In the genomic region with DNA sequence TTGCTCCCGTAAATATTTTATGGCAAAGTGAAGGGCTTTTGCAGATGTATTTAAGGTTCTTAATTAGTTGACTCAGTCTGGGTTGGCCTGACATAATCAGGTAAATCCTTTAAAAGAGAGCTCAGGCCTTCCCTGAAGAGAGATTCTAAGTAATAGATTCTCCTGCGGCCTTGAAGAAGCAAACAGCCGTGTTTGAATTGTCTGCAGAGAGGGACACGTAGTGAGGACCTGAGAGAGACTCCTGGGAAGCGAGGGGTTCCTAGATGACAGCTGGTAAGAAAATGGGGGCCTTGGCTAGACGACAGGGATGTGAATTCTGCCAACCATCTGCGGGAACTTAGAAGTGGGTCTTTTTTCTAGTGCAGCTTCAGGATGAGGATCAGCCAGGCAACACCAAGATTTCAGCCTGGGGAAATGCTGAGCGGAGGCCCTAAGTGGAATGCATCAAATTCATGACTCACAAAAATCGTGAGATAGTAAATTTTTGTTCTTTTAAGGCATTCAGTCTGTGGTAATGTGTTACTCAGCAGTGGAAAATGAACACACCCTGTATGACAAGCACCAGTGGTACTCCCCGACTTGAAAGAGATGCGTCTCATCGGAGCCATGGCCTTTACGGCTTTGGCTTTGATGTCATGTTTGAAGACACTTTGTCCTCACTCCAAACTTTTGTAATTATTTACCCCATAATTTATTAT, we compare ENCODE assay signal across 1 cellular context.
TF ChIP-seq lines count a peak whose summit lies in the region.

No MANE protein-coding gene starts in this region.

TF ChIP-seq in HepG2, 621 proteins besides CTCF, POLR2A, EP300 and RAD21 (continued from another document):
- TF ChIP-seq, protein P1, sequence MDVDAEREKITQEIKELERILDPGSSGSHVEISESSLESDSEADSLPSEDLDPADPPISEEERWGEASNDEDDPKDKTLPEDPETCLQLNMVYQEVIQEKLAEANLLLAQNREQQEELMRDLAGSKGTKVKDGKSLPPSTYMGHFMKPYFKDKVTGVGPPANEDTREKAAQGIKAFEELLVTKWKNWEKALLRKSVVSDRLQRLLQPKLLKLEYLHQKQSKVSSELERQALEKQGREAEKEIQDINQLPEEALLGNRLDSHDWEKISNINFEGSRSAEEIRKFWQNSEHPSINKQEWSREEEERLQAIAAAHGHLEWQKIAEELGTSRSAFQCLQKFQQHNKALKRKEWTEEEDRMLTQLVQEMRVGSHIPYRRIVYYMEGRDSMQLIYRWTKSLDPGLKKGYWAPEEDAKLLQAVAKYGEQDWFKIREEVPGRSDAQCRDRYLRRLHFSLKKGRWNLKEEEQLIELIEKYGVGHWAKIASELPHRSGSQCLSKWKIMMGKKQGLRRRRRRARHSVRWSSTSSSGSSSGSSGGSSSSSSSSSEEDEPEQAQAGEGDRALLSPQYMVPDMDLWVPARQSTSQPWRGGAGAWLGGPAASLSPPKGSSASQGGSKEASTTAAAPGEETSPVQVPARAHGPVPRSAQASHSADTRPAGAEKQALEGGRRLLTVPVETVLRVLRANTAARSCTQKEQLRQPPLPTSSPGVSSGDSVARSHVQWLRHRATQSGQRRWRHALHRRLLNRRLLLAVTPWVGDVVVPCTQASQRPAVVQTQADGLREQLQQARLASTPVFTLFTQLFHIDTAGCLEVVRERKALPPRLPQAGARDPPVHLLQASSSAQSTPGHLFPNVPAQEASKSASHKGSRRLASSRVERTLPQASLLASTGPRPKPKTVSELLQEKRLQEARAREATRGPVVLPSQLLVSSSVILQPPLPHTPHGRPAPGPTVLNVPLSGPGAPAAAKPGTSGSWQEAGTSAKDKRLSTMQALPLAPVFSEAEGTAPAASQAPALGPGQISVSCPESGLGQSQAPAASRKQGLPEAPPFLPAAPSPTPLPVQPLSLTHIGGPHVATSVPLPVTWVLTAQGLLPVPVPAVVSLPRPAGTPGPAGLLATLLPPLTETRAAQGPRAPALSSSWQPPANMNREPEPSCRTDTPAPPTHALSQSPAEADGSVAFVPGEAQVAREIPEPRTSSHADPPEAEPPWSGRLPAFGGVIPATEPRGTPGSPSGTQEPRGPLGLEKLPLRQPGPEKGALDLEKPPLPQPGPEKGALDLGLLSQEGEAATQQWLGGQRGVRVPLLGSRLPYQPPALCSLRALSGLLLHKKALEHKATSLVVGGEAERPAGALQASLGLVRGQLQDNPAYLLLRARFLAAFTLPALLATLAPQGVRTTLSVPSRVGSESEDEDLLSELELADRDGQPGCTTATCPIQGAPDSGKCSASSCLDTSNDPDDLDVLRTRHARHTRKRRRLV (CRISPR knock-in tag; IDR thresholded peaks at IDR 0.05), result no peak
- TF ChIP-seq ZNF20 (CRISPR knock-in tag; IDR thresholded peaks at IDR 0.05) (no peak), DR1 (CRISPR knock-in tag; IDR thresholded peaks at IDR 0.05) (no peak), ZNF121 (CRISPR knock-in tag; IDR thresholded peaks at IDR 0.05) (no peak), ZFP82 (CRISPR knock-in tag; IDR thresholded peaks at IDR 0.05; ENCODE audit: borderline replicate concordance) (no peak), FOXJ3 (CRISPR knock-in tag; IDR thresholded peaks at IDR 0.05; ENCODE audit: borderline replicate concordance) (no peak), ZBTB43 (CRISPR knock-in tag; conservative IDR thresholded peaks at IDR 0.05) (no peak), NCOA2 (CRISPR knock-in tag; IDR thresholded peaks at IDR 0.05) (no peak), JUN (CRISPR knock-in tag; IDR thresholded peaks at IDR 0.05) (no peak), ZNF557 (CRISPR knock-in tag; IDR thresholded peaks at IDR 0.05) (no peak), NCOR1 (IDR thresholded peaks at IDR 0.05; ENCODE audit: borderline replicate concordance, low read length) (no peak), EZH2 (conservative IDR thresholded peaks at IDR 0.05; ENCODE audit: low read depth, low read length) (no peak)
TF ChIP-seq in HepG2: peak in this region for 0.
